13 cellular contexts compared by ENCODE assay signal in genomic region chr11:73578786-73579185, GRCh38. TPM values are rescaled to one million over a fixed set of nuclear protein-coding genes. Genes with fewer than 3 reads are reported as not detected.
DNase-seq lines count a peak whose midpoint lies in the region; ATAC-seq and TF ChIP-seq lines count a peak whose summit lies in the region.
"Had no signal": no experiment of that assay in that cellular context is flagged by ENCODE, and none has a peak within 500 bp of the region (broad histone marks: within the 10 kb centered on the region; RNA-seq: fewer than 3 reads in every experiment).

No MANE protein-coding gene starts in this region.

- in situ Hi-C loops in brain microvascular endothelial cell (cut with HindIII; ENCODE audit: low pct_ligation_motif_present, low sequenced_read_pairs) = no loop called here

- peaks cover 18% of the 10 kb centered on the region for H3K36me3 Mint-ChIP-seq in activated naive CD4-positive, alpha-beta T cell treated with anti-CD3 and anti-CD28 coated beads, Interleukin-2, amount 10 ng/mL, durations not matched to agents 7 days and 5 days
- peaks cover 13% of the 10 kb centered on the region for H3K36me3 Mint-ChIP-seq in activated T-helper 17 cell treated with anti-CD3 and anti-CD28 coated beads, Interleukin-2, amount 50 U/mL, for 72 hours (ENCODE audit: low read depth)
- peaks cover 14 to 25% of the 10 kb centered on the region in 2 donors for H3K36me3 Mint-ChIP-seq in stimulated activated naive B cell treated with anti-CD40 and anti-IgM and Interleukin-4, amounts not matched to agents 10 μg/mL and 1 μg/mL and 100 μg/mL, for 72 hours

- H3K9me3 Mint-ChIP-seq in activated naive CD4-positive, alpha-beta T cell treated with anti-CD3 and anti-CD28 coated beads, Interleukin-2, amount 10 ng/mL, durations not matched to agents 7 days and 5 days = no peaks in the 10 kb centered on the region
- H3K9me3 Mint-ChIP-seq in activated T-helper 17 cell treated with anti-CD3 and anti-CD28 coated beads, Interleukin-2, amount 50 U/mL, for 72 hours = no peaks in the 10 kb centered on the region
- no peaks in the 10 kb centered on the region for H3K9me3 Mint-ChIP-seq in stimulated activated naive B cell treated with anti-CD40 and anti-IgM and Interleukin-4, amounts not matched to agents 10 μg/mL and 1 μg/mL and 100 μg/mL, for 72 hours
- H3K9me3 Mint-ChIP-seq: CD4-positive, CD25-positive, alpha-beta regulatory T cell had no signal

- no peaks in the 10 kb centered on the region for H3K27me3 Mint-ChIP-seq in activated naive CD4-positive, alpha-beta T cell treated with anti-CD3 and anti-CD28 coated beads, Interleukin-2, amount 10 ng/mL, durations not matched to agents 7 days and 5 days
- no peaks in the 10 kb centered on the region for H3K27me3 Mint-ChIP-seq in activated T-helper 17 cell treated with anti-CD3 and anti-CD28 coated beads, Interleukin-2, amount 50 U/mL, for 72 hours
- H3K27me3 Mint-ChIP-seq in stimulated activated naive B cell treated with anti-CD40 and anti-IgM and Interleukin-4, amounts not matched to agents 10 μg/mL and 1 μg/mL and 100 μg/mL, for 72 hours = no peaks in the 10 kb centered on the region
- H3K27me3 Mint-ChIP-seq: CD4-positive, CD25-positive, alpha-beta regulatory T cell had no signal

- DNase-seq in activated naive CD4-positive, alpha-beta T cell treated with anti-CD3 and anti-CD28 coated beads, Interleukin-2, amount 10 ng/mL, durations not matched to agents 7 days and 5 days = no peak
- DNase-seq in activated naive CD4-positive, alpha-beta T cell treated with Interleukin-2 at 50 U/mL for 16 hours = no peak
- DNase-seq in MV-4-11 (lab: John Stamatoyannopoulos, UW) (peak; percentile 51), NCI-H1436 (lab: John Stamatoyannopoulos, UW) (no peak), HPDE6-E6E7 (ENCODE audit: extremely low spot score) (no peak), brain microvascular endothelial cell (no peak)
- no peak for DNase-seq in stimulated activated naive B cell treated with anti-CD40 and anti-IgM and Interleukin-4, amounts not matched to agents 10 μg/mL and 1 μg/mL and 100 μg/mL, for 72 hours
- DNase-seq: amniotic stem cell; NCI-H1694; nucleus accumbens; stimulated activated CD4-positive, alpha-beta T cell treated with anti-CD3 and anti-CD28 coated beads, Interleukin-12 subunit alpha, Interleukin-12 subunit beta, amount 100 ng/mL, for 4 hours had no signal

- H3K36me3 ChIP-seq in brain microvascular endothelial cell (replicated peaks) = no peaks in the 10 kb centered on the region

- no peak overlapping the region for H3K4me3 Mint-ChIP-seq in activated naive CD4-positive, alpha-beta T cell treated with anti-CD3 and anti-CD28 coated beads, Interleukin-2, amount 10 ng/mL, durations not matched to agents 7 days and 5 days
- no peak overlapping the region for H3K4me3 Mint-ChIP-seq in activated T-helper 17 cell treated with anti-CD3 and anti-CD28 coated beads, Interleukin-2, amount 50 U/mL, for 72 hours
- H3K4me3 Mint-ChIP-seq in stimulated activated naive B cell treated with anti-CD40 and anti-IgM and Interleukin-4, amounts not matched to agents 10 μg/mL and 1 μg/mL and 100 μg/mL, for 72 hours = no peak overlapping the region
- H3K4me3 Mint-ChIP-seq: CD4-positive, CD25-positive, alpha-beta regulatory T cell had no signal

- CTCF ChIA-PET in activated naive CD4-positive, alpha-beta T cell treated with anti-CD3 and anti-CD28 coated beads, Interleukin-2, amount 10 ng/mL, durations not matched to agents 7 days and 5 days (lab: Charles Lee) = no interaction called here

- peak; percentile 90 for ATAC-seq in activated T-helper 17 cell treated with anti-CD3 and anti-CD28 coated beads, Interleukin-2, amount 50 U/mL, for 72 hours (replicated peaks)
- peak; percentile 75 to 84 for ATAC-seq in stimulated activated naive B cell treated with anti-CD40 and anti-IgM and Interleukin-4, amounts not matched to agents 10 μg/mL and 1 μg/mL and 100 μg/mL, for 72 hours (replicated peaks)

- H3K27ac Mint-ChIP-seq in activated naive CD4-positive, alpha-beta T cell treated with anti-CD3 and anti-CD28 coated beads, Interleukin-2, amount 10 ng/mL, durations not matched to agents 7 days and 5 days = peak overlapping the region; percentile 53
- H3K27ac Mint-ChIP-seq in activated T-helper 17 cell treated with anti-CD3 and anti-CD28 coated beads, Interleukin-2, amount 50 U/mL, for 72 hours = peak overlapping the region; percentile 14
- peak overlapping the region; percentile 14 for H3K27ac Mint-ChIP-seq in stimulated activated naive B cell treated with anti-CD40 and anti-IgM and Interleukin-4, amounts not matched to agents 10 μg/mL and 1 μg/mL and 100 μg/mL, for 72 hours

- H3K27ac ChIP-seq in brain microvascular endothelial cell = no peak overlapping the region

- peaks cover 18% of the 10 kb centered on the region for H3K4me1 Mint-ChIP-seq in activated naive CD4-positive, alpha-beta T cell treated with anti-CD3 and anti-CD28 coated beads, Interleukin-2, amount 10 ng/mL, durations not matched to agents 7 days and 5 days
- peaks cover 18% of the 10 kb centered on the region for H3K4me1 Mint-ChIP-seq in activated T-helper 17 cell treated with anti-CD3 and anti-CD28 coated beads, Interleukin-2, amount 50 U/mL, for 72 hours
- H3K4me1 Mint-ChIP-seq in stimulated activated naive B cell treated with anti-CD40 and anti-IgM and Interleukin-4, amounts not matched to agents 10 μg/mL and 1 μg/mL and 100 μg/mL, for 72 hours = peaks cover 16 to 40% of the 10 kb centered on the region in 2 donors

- no peaks in the 10 kb centered on the region for H3K27me3 ChIP-seq in brain microvascular endothelial cell (replicated peaks)

- TF ChIP-seq CTCF in brain microvascular endothelial cell (IDR thresholded peaks at IDR 0.05; ENCODE audit: low read depth, low read length, missing control alignments) = no peak

- no peak overlapping the region for H3K4me3 ChIP-seq in brain microvascular endothelial cell (ENCODE audit: low read depth, low read length)

RNA-seq across cellular contexts. Expression of gene FAM168A, which starts 19.1 kb away (rescaled TPM):
- total RNA-seq in activated T-helper 17 cell treated with anti-CD3 and anti-CD28 coated beads, Interleukin-2, amount 50 U/mL, for 72 hours = 10 to 100 TPM; 16.0 to 33.2 TPM
